ENCODE assay signal across 17 cellular contexts in genomic region chr19:3469638-3470499, GRCh38. TPM values are rescaled to one million over a fixed set of nuclear protein-coding genes. Genes with fewer than 3 reads are reported as not detected.
DNase-seq lines count a peak whose midpoint lies in the region; ATAC-seq, FAIRE-seq and TF ChIP-seq lines count a peak whose summit lies in the region.
"Had no signal": no experiment of that assay in that cellular context is flagged by ENCODE, and none has a peak within 500 bp of the region (broad histone marks: within the 10 kb centered on the region; RNA-seq: fewer than 3 reads in every experiment).

No MANE protein-coding gene starts in this region.

- H3K4me1 Mint-ChIP-seq in activated naive CD4-positive, alpha-beta T cell treated with anti-CD3 and anti-CD28 coated beads for 36 hours (ENCODE audit: low read depth): no peaks in the 10 kb centered on the region
- H3K4me1 Mint-ChIP-seq: activated naive CD4-positive, alpha-beta T cell treated with anti-CD3 and anti-CD28 coated beads, Interleukin-2, amount 50 U/mL, for 24 hours had no signal

- peaks cover 6% of the 10 kb centered on the region for H3K9me3 Mint-ChIP-seq in activated naive CD4-positive, alpha-beta T cell treated with anti-CD3 and anti-CD28 coated beads for 36 hours
- H3K9me3 Mint-ChIP-seq: activated naive CD4-positive, alpha-beta T cell treated with anti-CD3 and anti-CD28 coated beads, Interleukin-2, amount 50 U/mL, for 24 hours; central memory CD8-positive, alpha-beta T cell had no signal

- no peak overlapping the region for H3K4me2 ChIP-seq in A549

- intact Hi-C loops in dorsolateral prefrontal cortex (cut with DNase I): loop anchor here (2.0 to 5.0 kb wide), 3 partner anchors 38 to 143 kb away; no protein-coding TSS in a partner anchor
- intact Hi-C loops in right lobe of liver (cut with DNase I): no loop called here
- intact Hi-C loops in activated naive CD4-positive, alpha-beta T cell treated with anti-CD3 and anti-CD28 coated beads for 36 hours (cut with micrococcal nuclease): loop anchor here (5.0 kb wide), 1 partner anchor 163 kb away; no protein-coding TSS in a partner anchor

- H3K27me3 Mint-ChIP-seq in activated naive CD4-positive, alpha-beta T cell treated with anti-CD3 and anti-CD28 coated beads for 36 hours (ENCODE audit: low read depth): no peaks in the 10 kb centered on the region
- H3K27me3 Mint-ChIP-seq: activated naive CD4-positive, alpha-beta T cell treated with anti-CD3 and anti-CD28 coated beads, Interleukin-2, amount 50 U/mL, for 24 hours; central memory CD8-positive, alpha-beta T cell had no signal

- DNase-seq in A549 (ENCODE audit: low read depth in 1 of 2, low spot score in 1 of 2) (no peak), dorsolateral prefrontal cortex (no peak), right lobe of liver (no peak), KBM-7 (no peak)
- no peak for DNase-seq in effector CD8-positive, alpha-beta T cell (lab: John Stamatoyannopoulos, UW)
- no peak for DNase-seq in activated naive CD4-positive, alpha-beta T cell treated with anti-CD3 and anti-CD28 coated beads for 36 hours
- DNase-seq in activated CD8-positive, alpha-beta memory T cell treated with anti-CD3 and anti-CD28 coated beads for 24 hours: no peak
- DNase-seq: DMS79 treated with DMSO at 0.1 percent for 48 hours; MV-4-11; NK-92 treated with Interleukin-12 subunit alpha and Interleukin-12 subunit beta, amount 100 ng/mL, for 24 hours had no signal

- no peak overlapping the region for H3K4me3 Mint-ChIP-seq in activated naive CD4-positive, alpha-beta T cell treated with anti-CD3 and anti-CD28 coated beads for 36 hours
- H3K4me3 Mint-ChIP-seq: activated naive CD4-positive, alpha-beta T cell treated with anti-CD3 and anti-CD28 coated beads, Interleukin-2, amount 50 U/mL, for 24 hours; central memory CD8-positive, alpha-beta T cell had no signal

- FAIRE-seq in A549 (lab: Jason Lieb, UNC): no peak
- FAIRE-seq: HTR-8/SVneo had no signal

- TF ChIP-seq EP300 in A549 (IDR thresholded peaks at IDR 0.05): no peak

- H3K4me1 ChIP-seq in A549 (peaks cover 19% of the 10 kb centered on the region; the same call in 2 of the 3 replicates), HEK293 (ENCODE audit: control insufficient read depth, insufficient read depth, low read length) (no peaks in the 10 kb centered on the region), right lobe of liver (peaks cover 0 to 13% (median 6%) of the 10 kb centered on the region in 4 donors)

- no peaks in the 10 kb centered on the region for H3K27me3 ChIP-seq in dorsolateral prefrontal cortex
- H3K27me3 ChIP-seq in right lobe of liver: no peaks in the 10 kb centered on the region

- H3K36me3 ChIP-seq in HEK293 (ENCODE audit: control insufficient read depth in 2 of 2, insufficient read depth in 1 of 2, low read length in 2 of 2) (no peaks in the 10 kb centered on the region), right lobe of liver (no peaks in the 10 kb centered on the region)

- no peak overlapping the region for H3K4me3 ChIP-seq in A549
- H3K4me3 ChIP-seq in HEK293 (ENCODE audit: low read depth, low read length): no peak overlapping the region
- peak overlapping the region in 1 of 59 donors; percentile 5 for H3K4me3 ChIP-seq in dorsolateral prefrontal cortex
- no peak overlapping the region for H3K4me3 ChIP-seq in right lobe of liver
- H3K4me3 ChIP-seq: lung had no signal

- peaks cover 10% of the 10 kb centered on the region; the same call in 1 of the 3 replicates for H3K9me3 ChIP-seq in A549
- no peaks in the 10 kb centered on the region for H3K9me3 ChIP-seq in HEK293 (ENCODE audit: control insufficient read depth, insufficient read depth, low read depth, low read length)
- no peaks in the 10 kb centered on the region for H3K9me3 ChIP-seq in right lobe of liver

- peak overlapping the region in 1 of 2 experiments; percentile 63; a peak in 3 of 6 replicates for H3K27ac ChIP-seq in A549
- no peak overlapping the region for H3K27ac ChIP-seq in HEK293 (ENCODE audit: extremely low read depth, low read depth, low read length)
- peak overlapping the region in 54 of 59 donors; percentile 3 to 78 (median 58) for H3K27ac ChIP-seq in dorsolateral prefrontal cortex
- H3K27ac ChIP-seq in right lobe of liver: no peak overlapping the region

- peak; percentile 30 to 39; a peak in 2 of 5 replicates for TF ChIP-seq RAD21 in A549 (conservative IDR thresholded peaks at IDR 0.05 in 1 of 2, IDR thresholded peaks at IDR 0.05 in 1 of 2)

- TF ChIP-seq POLR2A in A549 (IDR thresholded peaks at IDR 0.05; ENCODE audit: low read length) (no peak), right lobe of liver (IDR thresholded peaks at IDR 0.05) (no peak)

- ATAC-seq in A549 (peak; percentile 27; a peak in 3 of 6 replicates), right lobe of liver (peak in 3 of 4 donors; percentile 11 to 29 (median 13))

- no peak overlapping the region for H3K27ac Mint-ChIP-seq in activated naive CD4-positive, alpha-beta T cell treated with anti-CD3 and anti-CD28 coated beads for 36 hours
- H3K27ac Mint-ChIP-seq: activated naive CD4-positive, alpha-beta T cell treated with anti-CD3 and anti-CD28 coated beads, Interleukin-2, amount 50 U/mL, for 24 hours had no signal

- 79% methylated on average over 5 of the region's 14 CpGs for WGBS in A549 (ENCODE audit: missing lambda C conversion rate)
- WGBS in right lobe of liver (ENCODE audit: insufficient coverage, low coverage, low lambda C conversion rate, missing lambda C conversion rate): 45% methylated on average over 4 of the region's 14 CpGs

- TF ChIP-seq CTCF in A549 (IDR thresholded peaks at IDR 0.05) (peak; percentile 13; the same call in 1 of the 3 replicates), HEK293 (tag by site-specific recombination; IDR thresholded peaks at IDR 0.05) (no peak), dorsolateral prefrontal cortex (IDR thresholded peaks at IDR 0.05 in 54 of 56, conservative IDR thresholded peaks at IDR 0.05 in 2 of 56; ENCODE audit: low read depth in 1 of 56, partially characterized antibody in 56 of 56) (peak in 33 of 56 donors; percentile 5 to 40 (median 22)), right lobe of liver (IDR thresholded peaks at IDR 0.05) (peak in 3 of 4 donors; percentile 15 to 24 (median 20))

- in situ Hi-C loops in KBM-7 (cut with MboI; ENCODE audit: low pct_unique_long_range_greater_than_20kb, low sequenced_read_pairs): no loop called here

- peaks cover 3% of the 10 kb centered on the region for H3K36me3 Mint-ChIP-seq in activated naive CD4-positive, alpha-beta T cell treated with anti-CD3 and anti-CD28 coated beads for 36 hours (ENCODE audit: low read depth)
- H3K36me3 Mint-ChIP-seq: activated naive CD4-positive, alpha-beta T cell treated with anti-CD3 and anti-CD28 coated beads, Interleukin-2, amount 50 U/mL, for 24 hours had no signal

- POLR2A ChIA-PET in A549 (lab: Yijun Ruan, JAX) (no interaction called here), HEK293 (lab: Yijun Ruan, JAX) (no interaction called here)

- CTCF ChIA-PET in A549 (lab: Yijun Ruan, JAX) (interaction anchor here (0.7 to 6.7 kb wide), 15 partner anchors 10 to 165 kb away, joined by 3 to 78 read pairs (median 6); partner anchors contain the start of gene SMIM44), HEK293 (lab: Yijun Ruan, JAX) (interaction anchor here (0.7 to 6.4 kb wide), 9 partner anchors 13 to 164 kb away, joined by 3 to 107 read pairs (median 4); partner anchors contain the start of genes SMIM24 and SMIM44)
- CTCF ChIA-PET in activated naive CD4-positive, alpha-beta T cell treated with anti-CD3 and anti-CD28 coated beads for 36 hours (lab: Charles Lee): interaction anchor here (0.7 to 1.9 kb wide), 6 partner anchors 9 to 165 kb away, joined by 3 to 5 read pairs (median 3); no protein-coding TSS in a partner anchor

RNA-seq across cellular contexts. Expression of gene SMIM24, which starts 10.5 kb away (rescaled TPM):
- polyA plus RNA-seq in A549 (2011; rRNA removed) (1.1 and 1.2 TPM in 2 replicates), A549 (2017; fragmentation: RNase III; extraction: RNeasy Plus Mini Kit Qiagen cat#74134 plus additional on column Dnase treatment) (0.62 to 1.0 TPM (median 0.67 TPM) in 3 replicates)
- polyA plus RNA-seq in A549 (2012; cell fraction: cytosol; rRNA removed): 0.26 and 0.47 TPM in 2 replicates
- polyA plus RNA-seq in A549 (2012; cell fraction: nucleus; rRNA removed): 0.14 TPM in 1 of 2 replicates, not detected in the other
- 0.44 and 1.4 TPM in 2 replicates for polyA minus RNA-seq in A549 (2011; rRNA and poly(A)+ RNA removed)
- total RNA-seq in dorsolateral prefrontal cortex (10 to 100 TPM in 4 of 120 experiments, 1 to 10 TPM in 112, under 1 TPM in 3, not detected in 1; 0.80 to 14.7 (median 4.2) TPM), right lobe of liver (10 to 100 TPM in 1 of 6 experiments, 1 to 10 TPM in 4, not detected in 1; 2.1 to 38.1 (median 6.6) TPM)
- total RNA-seq in activated naive CD4-positive, alpha-beta T cell treated with anti-CD3 and anti-CD28 coated beads for 36 hours: under 1 TPM in 1 of 2 experiments, not detected in 1; 0.41 TPM
- total RNA-seq: subcutaneous adipose tissue had no signal

RNA-seq across cellular contexts. Expression of gene SMIM44, which starts 13.4 kb away (rescaled TPM):
- not detected in 2 replicates for polyA plus RNA-seq in A549 (2011; rRNA removed)
- not detected in 2 replicates for polyA plus RNA-seq in A549 (2012; cell fraction: cytosol; rRNA removed)
- polyA plus RNA-seq in A549 (2012; cell fraction: nucleus; rRNA removed): not detected in 2 replicates
- not detected in 3 replicates for polyA plus RNA-seq in A549 (2017; fragmentation: RNase III; extraction: RNeasy Plus Mini Kit Qiagen cat#74134 plus additional on column Dnase treatment)
- not detected in 2 replicates for polyA minus RNA-seq in A549 (2011; rRNA and poly(A)+ RNA removed)
- 1 to 10 TPM in 2 of 120 experiments, not detected in 118; 1.4 to 1.6 TPM for total RNA-seq in dorsolateral prefrontal cortex
- not detected for total RNA-seq in right lobe of liver
- total RNA-seq in activated naive CD4-positive, alpha-beta T cell treated with anti-CD3 and anti-CD28 coated beads for 36 hours: not detected
- total RNA-seq: lung, subcutaneous adipose tissue had no signal
- polyA plus RNA-seq: esophagus, lung had no signal

RNA-seq across cellular contexts. Expression of gene DOHH, which starts 30.6 kb away (rescaled TPM):
- polyA plus RNA-seq in A549 (2011; rRNA removed) (3.3 and 4.6 TPM in 2 replicates), A549 (2017; fragmentation: RNase III; extraction: RNeasy Plus Mini Kit Qiagen cat#74134 plus additional on column Dnase treatment) (12.1 to 14.2 TPM (median 13.3 TPM) in 3 replicates)
- polyA plus RNA-seq in A549 (2012; cell fraction: cytosol; rRNA removed): 14.9 and 17.8 TPM in 2 replicates
- polyA plus RNA-seq in A549 (2012; cell fraction: nucleus; rRNA removed): 19.2 and 29.3 TPM in 2 replicates
- 1.1 and 2.2 TPM in 2 replicates for polyA minus RNA-seq in A549 (2011; rRNA and poly(A)+ RNA removed)
- total RNA-seq in dorsolateral prefrontal cortex (10 to 100 TPM; 16.9 to 48.4 (median 26.1) TPM), right lobe of liver (10 to 100 TPM in 1 of 6 experiments, 1 to 10 TPM in 5; 3.7 to 16.7 (median 4.9) TPM)
- total RNA-seq in activated naive CD4-positive, alpha-beta T cell treated with anti-CD3 and anti-CD28 coated beads for 36 hours: 10 to 100 TPM; 13.3 to 14.0 TPM

RNA-seq across cellular contexts. Expression of gene FZR1, which starts 36.2 kb away (rescaled TPM):
- polyA plus RNA-seq in A549 (2011; rRNA removed) (13.9 and 14.4 TPM in 2 replicates), A549 (2017; fragmentation: RNase III; extraction: RNeasy Plus Mini Kit Qiagen cat#74134 plus additional on column Dnase treatment) (15.5 to 19.1 TPM (median 18.1 TPM) in 3 replicates)
- 30.1 and 34.7 TPM in 2 replicates for polyA plus RNA-seq in A549 (2012; cell fraction: cytosol; rRNA removed)
- polyA plus RNA-seq in A549 (2012; cell fraction: nucleus; rRNA removed): 67.4 and 92.3 TPM in 2 replicates
- polyA minus RNA-seq in A549 (2011; rRNA and poly(A)+ RNA removed): 13.8 and 22.6 TPM in 2 replicates
- total RNA-seq in dorsolateral prefrontal cortex (10 to 100 TPM; 46.4 to 99.1 (median 71.7) TPM), right lobe of liver (10 to 100 TPM; 18.7 to 34.1 (median 23.8) TPM)
- total RNA-seq in activated naive CD4-positive, alpha-beta T cell treated with anti-CD3 and anti-CD28 coated beads for 36 hours: 10 to 100 TPM; 40.3 to 46.3 TPM

Comparison
In these comparisons a context has a peak if more than half of its experiments do, and no peak if none do; other contexts are left out.
1. H3K27ac ChIP-seq: peak in dorsolateral prefrontal cortex (54 of 59); none in HEK293 (single experiment) and right lobe of liver (0 of 3).
2. intact Hi-C loops: an anchor here in dorsolateral prefrontal cortex (2.0 to 5.0 kb wide) and activated naive CD4-positive, alpha-beta T cell treated with anti-CD3 and anti-CD28 coated beads for 36 hours (5.0 kb wide); none called in right lobe of liver.
3. Of the 5 proteins assayed by ChIP-seq in both HEK293 and A549: peak only in HEK293: none; only in A549: CTCF; in both: none; in neither: 4.